Comparison of ENCODE assay signal across 1 cellular context in genomic region chr5:136061630-136062381, GRCh38.
TF ChIP-seq lines count a peak whose summit lies in the region.

No MANE protein-coding gene starts in this region.

TF ChIP-seq in HepG2, 621 proteins besides CTCF, POLR2A, EP300 and RAD21:
- no peak for TF ChIP-seq MTERF4 (CRISPR knock-in tag; IDR thresholded peaks at IDR 0.05)
- no peak for TF ChIP-seq TSC22D2 (CRISPR knock-in tag; IDR thresholded peaks at IDR 0.05; ENCODE audit: borderline replicate concordance)
